In genomic region chr16:75062135-75062943, GRCh38 we compare ENCODE assay signal across 1 cellular context.
TF ChIP-seq lines count a peak whose summit lies in the region.

No MANE protein-coding gene starts in this region.

TF ChIP-seq in K562, 482 proteins besides CTCF, POLR2A, EP300 and RAD21 (continued from another document and continues in another):
- TF ChIP-seq ZBTB40 (IDR thresholded peaks at IDR 0.05), result no peak
- no peak for TF ChIP-seq ZBTB40 (CRISPR knock-in tag; IDR thresholded peaks at IDR 0.05)
- TF ChIP-seq KAT8 (IDR thresholded peaks at IDR 0.05; ENCODE audit: low read depth), result no peak
- TF ChIP-seq JUN (IDR thresholded peaks at IDR 0.05; ENCODE audit: borderline replicate concordance, low read depth, low read length), result no peak
- TF ChIP-seq JUN (CRISPR knock-in tag; IDR thresholded peaks at IDR 0.05; ENCODE audit: borderline replicate concordance), result peak; percentile 66; the same call in 1 of the 2 replicates
- TF ChIP-seq HMBOX1 (IDR thresholded peaks at IDR 0.05), result no peak
- no peak for TF ChIP-seq NFATC3 (IDR thresholded peaks at IDR 0.05)
- no peak for TF ChIP-seq GABPA (tag; conservative IDR thresholded peaks at IDR 0.05; ENCODE audit: low read depth)
- no peak for TF ChIP-seq RBM14 (IDR thresholded peaks at IDR 0.05; ENCODE audit: borderline replicate concordance, insufficient read depth, low read depth, low read length)
- no peak for TF ChIP-seq NBN (IDR thresholded peaks at IDR 0.05; ENCODE audit: low read depth)
- no peak for TF ChIP-seq PCBP2 (IDR thresholded peaks at IDR 0.05; ENCODE audit: low read depth, low read length, poor library complexity, severe bottlenecking)
- TF ChIP-seq ZNF551 (CRISPR knock-in tag; IDR thresholded peaks at IDR 0.05), result no peak
- no peak for TF ChIP-seq NR2C1 (IDR thresholded peaks at IDR 0.05)
- TF ChIP-seq NR2C1 (tag; IDR thresholded peaks at IDR 0.05), result no peak
- TF ChIP-seq ETV1 (tag; conservative IDR thresholded peaks at IDR 0.05; ENCODE audit: low read depth), result no peak
- no peak for TF ChIP-seq SMARCB1 (IDR thresholded peaks at IDR 0.05; ENCODE audit: insufficient read length, low read depth)
- TF ChIP-seq NR0B1 (IDR thresholded peaks at IDR 0.05; ENCODE audit: partially characterized antibody), result no peak
- no peak for TF ChIP-seq SRSF9 (IDR thresholded peaks at IDR 0.05; ENCODE audit: borderline replicate concordance, low read depth, low read length)
- no peak for TF ChIP-seq STAT5B (CRISPR knock-in tag; IDR thresholded peaks at IDR 0.05)
- TF ChIP-seq FOXM1 (IDR thresholded peaks at IDR 0.05; ENCODE audit: low read depth), result no peak
- TF ChIP-seq FOXM1 (CRISPR knock-in tag; IDR thresholded peaks at IDR 0.05; ENCODE audit: low read depth), result no peak
- TF ChIP-seq PTRF (tag; IDR thresholded peaks at IDR 0.05), result no peak
- TF ChIP-seq ZNF431 (CRISPR knock-in tag; IDR thresholded peaks at IDR 0.05), result no peak
- no peak for TF ChIP-seq E2F3 (CRISPR knock-in tag; IDR thresholded peaks at IDR 0.05)
- TF ChIP-seq NFIX (CRISPR knock-in tag; IDR thresholded peaks at IDR 0.05; ENCODE audit: low read depth), result no peak
- TF ChIP-seq ILF3 (IDR thresholded peaks at IDR 0.05; ENCODE audit: borderline replicate concordance), result no peak
- TF ChIP-seq IRF9 (tag; IDR thresholded peaks at IDR 0.05), result no peak; the same call in 1 of the 2 replicates
- TF ChIP-seq COPS2 (conservative IDR thresholded peaks at IDR 0.05), result no peak
- TF ChIP-seq NEUROD1 (IDR thresholded peaks at IDR 0.05; ENCODE audit: borderline replicate concordance, low read depth, low read length, partially characterized antibody), result peak; percentile 2
- TF ChIP-seq HOMEZ (CRISPR knock-in tag; IDR thresholded peaks at IDR 0.05), result no peak
- TF ChIP-seq TFAP4 (CRISPR knock-in tag; IDR thresholded peaks at IDR 0.05; ENCODE audit: borderline replicate concordance), result peak; percentile 56; the same call in 1 of the 2 replicates
- peak; percentile 21; the same call in 1 of the 2 replicates for TF ChIP-seq THAP12 (CRISPR knock-in tag; IDR thresholded peaks at IDR 0.05)
- TF ChIP-seq BRF1 (IDR thresholded peaks at IDR 0.05; ENCODE audit: borderline replicate concordance, extremely low read depth, insufficient read length), result no peak
- no peak for TF ChIP-seq SNIP1 (IDR thresholded peaks at IDR 0.05; ENCODE audit: low read depth)
- TF ChIP-seq ZNF124 (CRISPR knock-in tag; IDR thresholded peaks at IDR 0.05), result no peak
- TF ChIP-seq MAZ (CRISPR knock-in tag; conservative IDR thresholded peaks at IDR 0.05 in 1 of 2, IDR thresholded peaks at IDR 0.05 in 1 of 2), result peak; percentile 54 to 60; a peak in 3 of 4 replicates
- TF ChIP-seq THRA (IDR thresholded peaks at IDR 0.05), result no peak
- TF ChIP-seq FOXA3 (CRISPR knock-in tag; conservative IDR thresholded peaks at IDR 0.05 in 1 of 2, IDR thresholded peaks at IDR 0.05 in 1 of 2), result no peak
